8 cellular contexts compared by ENCODE assay signal in the genomic region with DNA sequence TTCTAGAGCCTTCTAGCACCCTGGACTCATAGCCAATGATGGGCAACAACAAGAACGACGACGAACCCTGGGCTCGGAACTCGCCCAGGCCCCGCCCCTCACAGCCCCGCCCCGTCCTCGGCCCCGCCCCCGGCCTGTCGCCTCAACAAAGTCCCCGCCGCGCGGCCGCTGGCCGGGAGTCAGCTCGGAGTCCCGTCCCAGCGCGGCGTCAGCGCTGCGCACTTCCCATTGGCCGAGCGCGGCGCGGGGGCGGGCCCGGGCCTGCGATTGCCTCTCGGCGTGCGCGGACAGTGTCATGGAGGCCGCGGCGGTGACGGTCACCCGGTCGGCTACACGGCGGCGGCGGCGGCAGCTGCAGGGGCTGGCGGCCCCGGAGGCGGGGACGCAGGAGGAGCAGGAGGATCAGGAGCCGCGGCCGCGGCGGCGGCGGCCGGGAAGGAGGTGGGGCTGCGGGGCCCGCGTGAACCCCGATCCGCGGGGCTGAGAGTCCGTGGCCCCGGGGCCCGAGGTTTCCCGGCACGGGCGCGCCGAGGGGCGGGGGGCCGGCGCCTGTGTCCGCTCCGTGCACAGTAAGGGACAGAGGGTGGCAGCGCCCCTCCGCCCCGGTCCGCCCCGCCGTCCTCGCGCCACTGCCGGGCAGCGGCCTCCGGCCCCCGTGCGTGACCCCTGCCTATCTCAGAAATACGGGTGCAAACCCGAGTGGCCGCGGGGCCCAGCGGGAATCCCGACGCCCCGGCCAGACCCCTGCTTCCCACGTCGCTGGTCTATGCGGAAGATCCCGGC. TPM values are rescaled to one million over a fixed set of nuclear protein-coding genes. Genes with fewer than 3 reads are reported as not detected.
A peak's percentile ranks its signal among the peaks of the same experiment; 100 is the strongest.
DNase-seq lines count a peak whose midpoint lies in the region; TF ChIP-seq lines count a peak whose summit lies in the region.

A gene with protein sequence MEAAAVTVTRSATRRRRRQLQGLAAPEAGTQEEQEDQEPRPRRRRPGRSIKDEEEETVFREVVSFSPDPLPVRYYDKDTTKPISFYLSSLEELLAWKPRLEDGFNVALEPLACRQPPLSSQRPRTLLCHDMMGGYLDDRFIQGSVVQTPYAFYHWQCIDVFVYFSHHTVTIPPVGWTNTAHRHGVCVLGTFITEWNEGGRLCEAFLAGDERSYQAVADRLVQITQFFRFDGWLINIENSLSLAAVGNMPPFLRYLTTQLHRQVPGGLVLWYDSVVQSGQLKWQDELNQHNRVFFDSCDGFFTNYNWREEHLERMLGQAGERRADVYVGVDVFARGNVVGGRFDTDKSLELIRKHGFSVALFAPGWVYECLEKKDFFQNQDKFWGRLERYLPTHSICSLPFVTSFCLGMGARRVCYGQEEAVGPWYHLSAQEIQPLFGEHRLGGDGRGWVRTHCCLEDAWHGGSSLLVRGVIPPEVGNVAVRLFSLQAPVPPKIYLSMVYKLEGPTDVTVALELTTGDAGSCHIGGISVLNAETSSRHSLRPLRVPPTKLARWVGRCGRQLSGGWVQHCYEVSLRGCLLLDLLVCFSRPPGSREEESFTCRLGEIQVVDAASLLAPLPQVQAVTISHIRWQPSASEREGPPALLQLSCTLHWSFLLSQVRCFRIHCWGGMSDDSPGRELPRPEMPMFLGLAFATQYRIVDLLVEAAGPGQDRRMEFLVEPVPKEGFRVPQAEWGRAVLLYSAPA (plus strand): TSS at position 175 of the 783 bp plus-strand sequence. CDS start 121 bp downstream, at position 296.

- H3K27me3 ChIP-seq in H9 (ENCODE audit: insufficient read depth, low read length) (no peaks in the 10 kb centered on the region), MM.1S (replicated peaks; ENCODE audit: insufficient read depth, low read length) (peaks cover 30% of the 10 kb centered on the region), neural cell (ENCODE audit: insufficient read depth, low read depth, low read length) (no peaks in the 10 kb centered on the region)

- DNase-seq in EL (peak; percentile 92), H9 (peak; percentile 98), MM.1S (peak; percentile 94), SIG-M5 (lab: John Stamatoyannopoulos, UW) (peak; percentile 98), activated gamma-delta T cell (lab: John Stamatoyannopoulos, UW) (peak; percentile 93), foreskin fibroblast (peak; percentile 92 to 97)

- H2BK5ac ChIP-seq in H9 (ENCODE audit: insufficient read length, low read length) = no peak within 1 kb of the TSS

- H3K4me2 ChIP-seq in H9 (ENCODE audit: insufficient read depth, insufficient read length, low read length) (peak within 1 kb of the TSS; percentile 29), MM.1S (ENCODE audit: low read depth, low read length) (peak within 1 kb of the TSS; percentile 78), neural cell (ENCODE audit: low read length) (peak within 1 kb of the TSS; percentile 46)

- H2BK20ac ChIP-seq in H9 (ENCODE audit: low read depth, low read length, poor library complexity, severe bottlenecking) = no peak within 1 kb of the TSS

- TF ChIP-seq RAD21 in neural cell (conservative IDR thresholded peaks at IDR 0.05) = no peak

- no peak within 1 kb of the TSS for H4K5ac ChIP-seq in H9 (ENCODE audit: insufficient read length, low read depth, low read length)

- H4K20me1 ChIP-seq in H9 (ENCODE audit: control insufficient read depth, insufficient read depth, insufficient read length) = no peaks in the 10 kb centered on the region
- H4K20me1 ChIP-seq in MM.1S (ENCODE audit: insufficient read depth, low read length) = no peaks in the 10 kb centered on the region
- H4K20me1 ChIP-seq in neural cell (ENCODE audit: insufficient read depth) = no peaks in the 10 kb centered on the region

- H3T11ph ChIP-seq in H9 (ENCODE audit: low read length) = no peak within 1 kb of the TSS

- H3K56ac ChIP-seq in H9 (ENCODE audit: insufficient read length, low read depth, low read length) = no peak within 1 kb of the TSS

- H3K79me1 ChIP-seq in H9 (ENCODE audit: insufficient read depth, low read depth, low read length, poor library complexity, severe bottlenecking) = no peaks in the 10 kb centered on the region

- no peaks in the 10 kb centered on the region for H3K9me3 ChIP-seq in H9 (ENCODE audit: control insufficient read depth, low read depth, low read length)
- H3K9me3 ChIP-seq in MM.1S (replicated peaks; ENCODE audit: insufficient read depth, low read length) = no peaks in the 10 kb centered on the region
- H3K9me3 ChIP-seq in neural cell (ENCODE audit: low read length) = no peaks in the 10 kb centered on the region

- H2AFZ ChIP-seq in H9 (ENCODE audit: low read length) (no peak within 1 kb of the TSS), MM.1S (ENCODE audit: low read length) (peak within 1 kb of the TSS; percentile 83), neural cell (ENCODE audit: low read depth, low read length) (peak within 1 kb of the TSS; percentile 38)

- no peak within 1 kb of the TSS for H4K8ac ChIP-seq in H9 (replicated peaks; ENCODE audit: insufficient read length, low read depth, low read length)

- no peak within 1 kb of the TSS for H3K27ac Mint-ChIP-seq in H9
- H3K27ac Mint-ChIP-seq in stimulated activated naive CD8-positive, alpha-beta T cell treated with anti-CD3 and anti-CD28 coated beads, Interleukin-15, Interleukin-2, amounts not matched to agents 100 ng/mL and 50 ng/mL, for 24 hours = peak within 1 kb of the TSS; percentile 86

- H3K27me3 Mint-ChIP-seq in H9 (ENCODE audit: low read depth) = peaks cover 33% of the 10 kb centered on the region
- no peaks in the 10 kb centered on the region for H3K27me3 Mint-ChIP-seq in stimulated activated naive CD8-positive, alpha-beta T cell treated with anti-CD3 and anti-CD28 coated beads, Interleukin-15, Interleukin-2, amounts not matched to agents 100 ng/mL and 50 ng/mL, for 24 hours

- H3K9me2 ChIP-seq in MM.1S (replicated peaks; ENCODE audit: insufficient read depth, low read length) (no peaks in the 10 kb centered on the region), neural cell (ENCODE audit: insufficient read depth, low read length) (no peaks in the 10 kb centered on the region)

- H3K18ac ChIP-seq in H9 (ENCODE audit: insufficient read length, low read depth, low read length) = no peak within 1 kb of the TSS

- no peaks in the 10 kb centered on the region for H3K4me1 ChIP-seq in H9 (ENCODE audit: insufficient read depth, low read length)
- H3K4me1 ChIP-seq in MM.1S (ENCODE audit: low read length) = no peaks in the 10 kb centered on the region

- peak within 1 kb of the TSS; percentile 77 to 88 for H3K4me3 Mint-ChIP-seq in H9
- H3K4me3 Mint-ChIP-seq in stimulated activated naive CD8-positive, alpha-beta T cell treated with anti-CD3 and anti-CD28 coated beads, Interleukin-15, Interleukin-2, amounts not matched to agents 100 ng/mL and 50 ng/mL, for 24 hours = peak within 1 kb of the TSS; percentile 91

- H3K4ac ChIP-seq in H9 (ENCODE audit: low read depth, low read length) = no peak within 1 kb of the TSS

- H2AK5ac ChIP-seq in H9 (ENCODE audit: insufficient read length, low read length) = no peak within 1 kb of the TSS

- H3K9ac ChIP-seq in H9 (ENCODE audit: extremely low read depth, insufficient read length, low read length) (no peak within 1 kb of the TSS), MM.1S (ENCODE audit: low read length) (peak within 1 kb of the TSS; percentile 39; the same call in 1 of the 2 replicates), neural cell (ENCODE audit: low read length) (peak within 1 kb of the TSS; percentile 58)

- no peak for TF ChIP-seq CTCF in H9 (conservative IDR thresholded peaks at IDR 0.05)
- TF ChIP-seq CTCF in MM.1S (IDR thresholded peaks at IDR 0.05; ENCODE audit: low read length) = no peak
- no peak for TF ChIP-seq CTCF in foreskin fibroblast (IDR thresholded peaks at IDR 0.05; ENCODE audit: low read depth, low read length)
- TF ChIP-seq CTCF in neural cell (IDR thresholded peaks at IDR 0.05; ENCODE audit: poor library complexity, severe bottlenecking) = peak; percentile 9

- no peaks in the 10 kb centered on the region for H3K23me2 ChIP-seq in H9 (ENCODE audit: insufficient read length, low read depth, low read length, poor library complexity, severe bottlenecking)

- H3F3A ChIP-seq in MM.1S (ENCODE audit: insufficient read depth, low read length) (no peaks in the 10 kb centered on the region), neural cell (ENCODE audit: insufficient read depth, low read length, poor library complexity, severe bottlenecking) (no peaks in the 10 kb centered on the region)

- H3K14ac ChIP-seq in H9 (ENCODE audit: insufficient read depth, low read length) = no peak within 1 kb of the TSS

- WGBS in H9 (ENCODE audit: extremely low coverage, insufficient read length, low lambda C conversion rate) = no CpG with 5 or more reads among the region's 104 CpGs

- peaks cover 8% of the 10 kb centered on the region in 2 experiments for H3K4me1 Mint-ChIP-seq in H9
- peaks cover 14% of the 10 kb centered on the region for H3K4me1 Mint-ChIP-seq in stimulated activated naive CD8-positive, alpha-beta T cell treated with anti-CD3 and anti-CD28 coated beads, Interleukin-15, Interleukin-2, amounts not matched to agents 100 ng/mL and 50 ng/mL, for 24 hours (ENCODE audit: low read depth)

- H3K79me2 ChIP-seq in H9 (ENCODE audit: insufficient read depth, low read length) (no peaks in the 10 kb centered on the region), MM.1S (ENCODE audit: low read length) (no peaks in the 10 kb centered on the region), neural cell (replicated peaks; ENCODE audit: insufficient read depth, low read length) (no peaks in the 10 kb centered on the region)

- no peak within 1 kb of the TSS for H2BK15ac ChIP-seq in H9 (ENCODE audit: low read depth, low read length)

- H3K23ac ChIP-seq in H9 (ENCODE audit: insufficient read length, low read depth, low read length) = no peak within 1 kb of the TSS

- no peaks in the 10 kb centered on the region for H3K9me3 Mint-ChIP-seq in H9
- no peaks in the 10 kb centered on the region for H3K9me3 Mint-ChIP-seq in stimulated activated naive CD8-positive, alpha-beta T cell treated with anti-CD3 and anti-CD28 coated beads, Interleukin-15, Interleukin-2, amounts not matched to agents 100 ng/mL and 50 ng/mL, for 24 hours

- no peak within 1 kb of the TSS for H2BK120ac ChIP-seq in H9 (ENCODE audit: low read depth, low read length, poor library complexity, severe bottlenecking)

- H2BK12ac ChIP-seq in H9 (ENCODE audit: insufficient read length, low read depth, low read length) = no peak within 1 kb of the TSS

- H3K4me3 ChIP-seq in MM.1S (ENCODE audit: low read length) = peak within 1 kb of the TSS; percentile 65
- peak within 1 kb of the TSS; percentile 67 to 71 for H3K4me3 ChIP-seq in foreskin fibroblast (ENCODE audit: low read depth in 1 of 2, low read length in 2 of 2)
- H3K4me3 ChIP-seq in neural cell (ENCODE audit: low read length) = peak within 1 kb of the TSS; percentile 72

- H3K36me3 ChIP-seq in MM.1S (replicated peaks; ENCODE audit: insufficient read depth, low read length) = no peaks in the 10 kb centered on the region
- H3K36me3 ChIP-seq in neural cell (ENCODE audit: insufficient read depth, low read length) = no peaks in the 10 kb centered on the region

- H3K27ac ChIP-seq in H9 (ENCODE audit: insufficient read length, low read depth, low read length) = no peak within 1 kb of the TSS
- no peak within 1 kb of the TSS for H3K27ac ChIP-seq in MM.1S (ENCODE audit: low read length)
- H3K27ac ChIP-seq in neural cell (ENCODE audit: low read length) = no peak within 1 kb of the TSS

- TF ChIP-seq EP300 in neural cell (conservative IDR thresholded peaks at IDR 0.05; ENCODE audit: poor library complexity, severe bottlenecking) = no peak

- no peak within 1 kb of the TSS for H4K91ac ChIP-seq in H9 (ENCODE audit: insufficient read length, low read depth, low read length)

- H3K36me3 Mint-ChIP-seq in H9 (ENCODE audit: insufficient read depth in 1 of 3, low read depth in 3 of 3) = peaks cover 0 to 18% (median 15%) of the 10 kb centered on the region in 3 experiments; a peak in 6 of 7 replicates
- H3K36me3 Mint-ChIP-seq in stimulated activated naive CD8-positive, alpha-beta T cell treated with anti-CD3 and anti-CD28 coated beads, Interleukin-15, Interleukin-2, amounts not matched to agents 100 ng/mL and 50 ng/mL, for 24 hours (ENCODE audit: low read depth) = peaks cover 12% of the 10 kb centered on the region

RNA-seq across cellular contexts. Expression of the gene that starts here (rescaled TPM):
- total RNA-seq in H9 (2021) = 20.6 and 21.1 TPM in 2 replicates
- polyA plus RNA-seq in neural cell = 13.0 and 19.8 TPM in 2 replicates
- polyA minus RNA-seq in neural cell = 11.2 and 17.0 TPM in 2 replicates
